ENCODE assay signal across 15 cellular contexts in the genomic region with DNA sequence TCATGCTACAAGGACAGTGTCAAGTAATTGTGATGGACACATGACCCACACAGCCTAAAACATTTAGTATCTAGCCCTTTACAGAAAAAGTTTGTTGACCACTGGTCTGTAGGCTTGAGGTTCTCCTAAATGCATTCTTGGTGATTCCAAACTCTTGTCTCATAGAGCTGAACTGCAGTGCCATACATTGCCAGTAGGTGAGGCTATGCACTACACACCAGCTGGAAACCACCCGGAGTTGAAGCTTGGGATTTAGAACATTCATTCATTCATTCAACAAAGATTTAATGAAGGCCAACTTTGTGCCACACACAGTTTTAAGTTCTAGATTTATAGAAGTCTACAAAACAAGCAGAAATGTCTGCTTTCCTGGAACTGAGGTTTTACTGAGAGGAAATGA.
DNase-seq lines count a peak whose midpoint lies in the region; ATAC-seq and TF ChIP-seq lines count a peak whose summit lies in the region.
"Had no signal": no experiment of that assay in that cellular context is flagged by ENCODE, and none has a peak within 500 bp of the region (broad histone marks: within the 10 kb centered on the region; RNA-seq: fewer than 3 reads in every experiment).

No MANE protein-coding gene starts in this region.

- BruUV-seq in PC-9 (replicated peaks; lab: Mats Ljungman, UMichigan) = no TSS peak

- H3K27me3 ChIP-seq in PC-9 (ENCODE audit: insufficient read depth, low read depth) (no peaks in the 10 kb centered on the region), smooth muscle cell (ENCODE audit: low read depth) (no peaks in the 10 kb centered on the region), body of pancreas (no peaks in the 10 kb centered on the region)
- H3K27me3 ChIP-seq: MG63 had no signal

- H3K9me3 ChIP-seq in PC-9 (ENCODE audit: insufficient read depth, low read depth) (no peaks in the 10 kb centered on the region), smooth muscle cell (replicated peaks; ENCODE audit: low read depth) (no peaks in the 10 kb centered on the region), body of pancreas (peaks cover 0 to 3% (median 0%) of the 10 kb centered on the region in 3 donors)

- H3K4me3 ChIP-seq in PC-9 (no peak overlapping the region), fibroblast of mammary gland (ENCODE audit: control insufficient read depth, low read depth, low read length) (no peak overlapping the region), smooth muscle cell (no peak overlapping the region), body of pancreas (no peak overlapping the region)
- H3K4me3 ChIP-seq: MG63 had no signal

- H4K20me1 ChIP-seq in PC-9 (ENCODE audit: insufficient read depth) (no peaks in the 10 kb centered on the region), smooth muscle cell (ENCODE audit: low read depth) (no peaks in the 10 kb centered on the region)

- 0 out of 2 replicates have a peak, but pooled peaks have one; percentile 28 for TF ChIP-seq CTCF in PC-9 (conservative IDR thresholded peaks at IDR 0.05)
- peak; percentile 57 for TF ChIP-seq CTCF in fibroblast of mammary gland (conservative IDR thresholded peaks at IDR 0.05; ENCODE audit: control insufficient read depth, insufficient read depth, low read depth, low read length)
- TF ChIP-seq CTCF in smooth muscle cell (IDR thresholded peaks at IDR 0.05; ENCODE audit: borderline replicate concordance, insufficient read depth, poor library complexity, severe bottlenecking) = peak; percentile 8
- peak in 2 of 7 experiments; percentile 6 to 8 for TF ChIP-seq CTCF in body of pancreas (IDR thresholded peaks at IDR 0.05)

- no peaks in the 10 kb centered on the region; the same call in 1 of the 2 replicates for H3F3A ChIP-seq in PC-9 (ENCODE audit: insufficient read depth, low read depth)
- H3F3A ChIP-seq in smooth muscle cell (ENCODE audit: low read depth) = no peaks in the 10 kb centered on the region

- H2AFZ ChIP-seq in PC-9 (no peak overlapping the region), smooth muscle cell (ENCODE audit: low read depth) (no peak overlapping the region)

- CTCF ChIA-PET in PC-9 (lab: Charles Lee) = no interaction called here

- intact Hi-C loops in PC-9 (cut with micrococcal nuclease; ENCODE audit: unreplicated experiment) (no loop called here), body of pancreas (cut with DNase I) (no loop called here)

- TF ChIP-seq POLR2A in body of pancreas (IDR thresholded peaks at IDR 0.05) = no peak

- H3K4me2 ChIP-seq in PC-9 = no peak overlapping the region
- no peak overlapping the region for H3K4me2 ChIP-seq in smooth muscle cell

- H3K36me3 ChIP-seq in PC-9 (ENCODE audit: low read depth) (no peaks in the 10 kb centered on the region), smooth muscle cell (ENCODE audit: low read depth) (no peaks in the 10 kb centered on the region), body of pancreas (replicated peaks in 1 of 2; ENCODE audit: insufficient read depth in 1 of 2, low read depth in 2 of 2) (no peaks in the 10 kb centered on the region)
- H3K36me3 ChIP-seq: MG63 had no signal

- H3K27ac ChIP-seq in PC-9 (no peak overlapping the region), smooth muscle cell (ENCODE audit: low read depth) (no peak overlapping the region), body of pancreas (no peak overlapping the region)

- H3K9ac ChIP-seq in smooth muscle cell (ENCODE audit: low read depth) = no peak overlapping the region

- H3K4me1 ChIP-seq in PC-9 (replicated peaks; ENCODE audit: insufficient read depth) (peaks cover 11% of the 10 kb centered on the region), smooth muscle cell (ENCODE audit: low read depth) (no peaks in the 10 kb centered on the region), body of pancreas (no peaks in the 10 kb centered on the region)

- H3K9me2 ChIP-seq in PC-9 (ENCODE audit: insufficient read depth) = no peaks in the 10 kb centered on the region

- POLR2A ChIA-PET in PC-9 (lab: Charles Lee; ENCODE audit: unreplicated experiment) = no interaction called here

- WGBS in smooth muscle cell (ENCODE audit: low lambda C conversion rate) = 93% methylated on average over 1 of the region's 1 CpG
- 80 to 86% methylated on average over 1 of the region's 1 CpG for WGBS in body of pancreas, 2 donors

- ATAC-seq in HG03354 (IDR thresholded peaks at IDR 0.05; ENCODE audit: poor library complexity, severe bottlenecking, unreplicated experiment) (no peak), body of pancreas (no peak)
- ATAC-seq: natural killer cell treated with Interleukin-12 subunit alpha and Interleukin-12 subunit beta and Interleukin-15 and Interleukin-18, amount 100 ng/mL, for 72 hours had no signal

- peak; percentile 39 for DNase-seq in DMS53 (lab: John Stamatoyannopoulos, UW)
- DNase-seq in DMS53 treated with DMSO at 0.1 percent for 48 hours (lab: John Stamatoyannopoulos, UW; ENCODE audit: unreplicated experiment) = no peak
- DNase-seq in PC-9 = no peak
- peak; percentile 25 for DNase-seq in fibroblast of mammary gland (ENCODE audit: low read depth)
- no peak for DNase-seq in smooth muscle cell (lab: John Stamatoyannopoulos, UW; ENCODE audit: unreplicated experiment)
- no peak for DNase-seq in EL
- DNase-seq in body of pancreas = no peak
- DNase-seq: activated CD4-positive, alpha-beta T cell treated with anti-CD3 and anti-CD28 coated beads, Interleukin-2, amount 10 ng/mL, durations not matched to agents 7 days and 5 days; activated effector memory CD4-positive, alpha-beta T cell treated with Interleukin-2 at 50 U/mL for 16 hours; caudate nucleus; MG63; NCI-H2171 treated with DMSO at 0.1 percent for 48 hours; T-helper 1 cell had no signal

- H3K79me2 ChIP-seq in PC-9 (ENCODE audit: low read depth) (no peaks in the 10 kb centered on the region), smooth muscle cell (ENCODE audit: low read depth) (no peaks in the 10 kb centered on the region)

Comparison
In these comparisons a context has a peak if more than half of its experiments do, and no peak if none do; other contexts are left out.
1. DNase-seq: peak in DMS53 (single experiment) and fibroblast of mammary gland (single experiment); none in DMS53 treated with DMSO at 0.1 percent for 48 hours (single experiment), PC-9 (0 of 2), smooth muscle cell (single experiment), EL (single experiment) and body of pancreas (0 of 4).